ENCODE assay signal across 1 cellular context in the genomic region with DNA sequence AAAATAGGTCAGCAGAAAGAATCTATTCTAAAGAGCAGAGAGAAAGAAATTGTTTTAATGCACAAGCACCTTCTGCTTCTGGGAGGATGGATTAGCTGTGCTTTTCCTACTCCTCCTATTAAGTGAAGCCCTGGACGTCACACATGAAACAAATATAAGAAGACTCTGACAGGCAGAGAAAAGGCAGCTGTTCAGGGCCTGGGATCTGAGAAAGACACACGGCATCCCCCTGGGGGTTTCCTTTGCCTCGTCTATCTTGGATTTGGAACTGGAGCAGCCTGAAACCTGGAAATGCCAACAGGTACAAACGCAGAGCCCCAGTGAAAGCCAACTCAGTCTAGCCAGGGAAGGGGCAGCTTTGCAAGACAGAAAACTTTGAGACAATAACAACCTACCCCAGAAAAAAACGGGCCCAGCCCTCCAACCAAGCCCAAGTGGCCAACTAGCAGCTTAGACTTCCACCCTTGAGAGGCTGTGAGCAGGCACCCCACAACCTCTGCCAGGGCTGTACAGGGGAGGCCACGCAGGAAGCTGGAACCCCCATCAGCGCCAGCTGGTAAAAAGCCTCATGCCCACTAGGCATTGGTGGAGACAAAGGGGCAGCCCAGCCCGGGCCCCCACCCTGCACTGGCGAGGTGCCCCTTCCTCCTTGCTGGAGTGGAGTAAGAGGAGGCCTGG.
TF ChIP-seq lines count a peak whose summit lies in the region.

No MANE protein-coding gene starts in this region.

TF ChIP-seq in HCT116, 20 proteins besides CTCF, POLR2A, EP300 and RAD21 (continued from another document):
- TF ChIP-seq, protein P1, sequence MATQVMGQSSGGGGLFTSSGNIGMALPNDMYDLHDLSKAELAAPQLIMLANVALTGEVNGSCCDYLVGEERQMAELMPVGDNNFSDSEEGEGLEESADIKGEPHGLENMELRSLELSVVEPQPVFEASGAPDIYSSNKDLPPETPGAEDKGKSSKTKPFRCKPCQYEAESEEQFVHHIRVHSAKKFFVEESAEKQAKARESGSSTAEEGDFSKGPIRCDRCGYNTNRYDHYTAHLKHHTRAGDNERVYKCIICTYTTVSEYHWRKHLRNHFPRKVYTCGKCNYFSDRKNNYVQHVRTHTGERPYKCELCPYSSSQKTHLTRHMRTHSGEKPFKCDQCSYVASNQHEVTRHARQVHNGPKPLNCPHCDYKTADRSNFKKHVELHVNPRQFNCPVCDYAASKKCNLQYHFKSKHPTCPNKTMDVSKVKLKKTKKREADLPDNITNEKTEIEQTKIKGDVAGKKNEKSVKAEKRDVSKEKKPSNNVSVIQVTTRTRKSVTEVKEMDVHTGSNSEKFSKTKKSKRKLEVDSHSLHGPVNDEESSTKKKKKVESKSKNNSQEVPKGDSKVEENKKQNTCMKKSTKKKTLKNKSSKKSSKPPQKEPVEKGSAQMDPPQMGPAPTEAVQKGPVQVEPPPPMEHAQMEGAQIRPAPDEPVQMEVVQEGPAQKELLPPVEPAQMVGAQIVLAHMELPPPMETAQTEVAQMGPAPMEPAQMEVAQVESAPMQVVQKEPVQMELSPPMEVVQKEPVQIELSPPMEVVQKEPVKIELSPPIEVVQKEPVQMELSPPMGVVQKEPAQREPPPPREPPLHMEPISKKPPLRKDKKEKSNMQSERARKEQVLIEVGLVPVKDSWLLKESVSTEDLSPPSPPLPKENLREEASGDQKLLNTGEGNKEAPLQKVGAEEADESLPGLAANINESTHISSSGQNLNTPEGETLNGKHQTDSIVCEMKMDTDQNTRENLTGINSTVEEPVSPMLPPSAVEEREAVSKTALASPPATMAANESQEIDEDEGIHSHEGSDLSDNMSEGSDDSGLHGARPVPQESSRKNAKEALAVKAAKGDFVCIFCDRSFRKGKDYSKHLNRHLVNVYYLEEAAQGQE (IDR thresholded peaks at IDR 0.05; ENCODE audit: low read depth), result no peak
- TF ChIP-seq, protein P2, sequence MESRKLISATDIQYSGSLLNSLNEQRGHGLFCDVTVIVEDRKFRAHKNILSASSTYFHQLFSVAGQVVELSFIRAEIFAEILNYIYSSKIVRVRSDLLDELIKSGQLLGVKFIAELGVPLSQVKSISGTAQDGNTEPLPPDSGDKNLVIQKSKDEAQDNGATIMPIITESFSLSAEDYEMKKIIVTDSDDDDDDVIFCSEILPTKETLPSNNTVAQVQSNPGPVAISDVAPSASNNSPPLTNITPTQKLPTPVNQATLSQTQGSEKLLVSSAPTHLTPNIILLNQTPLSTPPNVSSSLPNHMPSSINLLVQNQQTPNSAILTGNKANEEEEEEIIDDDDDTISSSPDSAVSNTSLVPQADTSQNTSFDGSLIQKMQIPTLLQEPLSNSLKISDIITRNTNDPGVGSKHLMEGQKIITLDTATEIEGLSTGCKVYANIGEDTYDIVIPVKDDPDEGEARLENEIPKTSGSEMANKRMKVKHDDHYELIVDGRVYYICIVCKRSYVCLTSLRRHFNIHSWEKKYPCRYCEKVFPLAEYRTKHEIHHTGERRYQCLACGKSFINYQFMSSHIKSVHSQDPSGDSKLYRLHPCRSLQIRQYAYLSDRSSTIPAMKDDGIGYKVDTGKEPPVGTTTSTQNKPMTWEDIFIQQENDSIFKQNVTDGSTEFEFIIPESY (IDR thresholded peaks at IDR 0.05; ENCODE audit: extremely low read depth, insufficient replicate concordance, low read length), result no peak
- TF ChIP-seq POLR2AphosphoS5 (IDR thresholded peaks at IDR 0.05; ENCODE audit: low read depth, low read length) (no peak), JUND (IDR thresholded peaks at IDR 0.05) (no peak), TCF7L2 (IDR thresholded peaks at IDR 0.05; ENCODE audit: borderline replicate concordance, extremely low read depth, insufficient read depth, insufficient read length) (no peak)
